Comparison of ENCODE assay signal across 8 cellular contexts in genomic region chr14:93889739-93890138, GRCh38. TPM values are rescaled to one million over a fixed set of nuclear protein-coding genes. Genes with fewer than 3 reads are reported as not detected.
"Had no signal": no experiment of that assay in that cellular context is flagged by ENCODE, and none has a peak within 500 bp of the region (broad histone marks: within the 10 kb centered on the region; RNA-seq: fewer than 3 reads in every experiment).

No MANE protein-coding gene starts in this region.

- ATAC-seq: GM23338, K562 had no signal

- H3K27ac ChIP-seq: HL-60 had no signal

- DNase-seq: H9, HCEC 1CT, KG1 had no signal

- H2AFZ ChIP-seq: GM23338 had no signal

- H3K4me3 ChIP-seq: GM23338, K562 had no signal

- H3K4me2 ChIP-seq: GM23338 had no signal

RNA-seq across cellular contexts. Expression of gene FAM181A, which starts 37.4 kb away (rescaled TPM):
- total RNA-seq: GM23338, H1, H9, HT1080, K562 had no signal
- polyA plus RNA-seq: GM23338, H1, K562 had no signal
